ENCODE assay signal across 2 cellular contexts in the genomic region with DNA sequence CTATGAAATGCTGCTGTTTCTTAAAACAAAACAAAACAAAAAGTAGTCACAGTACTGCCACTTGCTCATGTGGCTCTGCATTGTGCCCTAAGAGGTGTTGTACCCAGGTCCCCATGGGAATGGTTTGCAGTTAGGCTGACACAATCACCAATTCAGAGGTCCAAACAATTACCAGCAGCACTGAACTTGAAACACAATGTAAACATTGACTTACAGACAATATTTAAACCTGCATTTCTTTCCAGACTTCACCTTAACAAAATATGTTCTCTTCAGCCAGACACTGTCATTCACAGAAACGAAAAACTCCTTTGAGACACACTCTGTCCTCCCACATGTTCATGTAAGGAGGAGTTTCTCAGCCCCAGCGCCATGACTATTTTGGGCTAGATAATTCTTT.
TF ChIP-seq lines count a peak whose summit lies in the region.

No MANE protein-coding gene starts in this region.

TF ChIP-seq in GM23338, 12 proteins besides CTCF, POLR2A, EP300 and RAD21:
- TF ChIP-seq REST (IDR thresholded peaks at IDR 0.05; ENCODE audit: unreplicated experiment) = no peak
- TF ChIP-seq NANOG (IDR thresholded peaks at IDR 0.05; ENCODE audit: borderline replicate concordance) = no peak

TF ChIP-seq in HepG2, 621 proteins besides CTCF, POLR2A, EP300 and RAD21 (continues in another document):
- no peak for TF ChIP-seq SOX13 (IDR thresholded peaks at IDR 0.05)
- peak in 1 of 2 experiments; percentile 87; a peak in 2 of 4 replicates for TF ChIP-seq SOX13 (CRISPR knock-in tag; conservative IDR thresholded peaks at IDR 0.05 in 1 of 2, IDR thresholded peaks at IDR 0.05 in 1 of 2)
- peak; percentile 39; the same call in 1 of the 2 replicates for TF ChIP-seq RARA (CRISPR knock-in tag; IDR thresholded peaks at IDR 0.05)
- TF ChIP-seq, protein P1, sequence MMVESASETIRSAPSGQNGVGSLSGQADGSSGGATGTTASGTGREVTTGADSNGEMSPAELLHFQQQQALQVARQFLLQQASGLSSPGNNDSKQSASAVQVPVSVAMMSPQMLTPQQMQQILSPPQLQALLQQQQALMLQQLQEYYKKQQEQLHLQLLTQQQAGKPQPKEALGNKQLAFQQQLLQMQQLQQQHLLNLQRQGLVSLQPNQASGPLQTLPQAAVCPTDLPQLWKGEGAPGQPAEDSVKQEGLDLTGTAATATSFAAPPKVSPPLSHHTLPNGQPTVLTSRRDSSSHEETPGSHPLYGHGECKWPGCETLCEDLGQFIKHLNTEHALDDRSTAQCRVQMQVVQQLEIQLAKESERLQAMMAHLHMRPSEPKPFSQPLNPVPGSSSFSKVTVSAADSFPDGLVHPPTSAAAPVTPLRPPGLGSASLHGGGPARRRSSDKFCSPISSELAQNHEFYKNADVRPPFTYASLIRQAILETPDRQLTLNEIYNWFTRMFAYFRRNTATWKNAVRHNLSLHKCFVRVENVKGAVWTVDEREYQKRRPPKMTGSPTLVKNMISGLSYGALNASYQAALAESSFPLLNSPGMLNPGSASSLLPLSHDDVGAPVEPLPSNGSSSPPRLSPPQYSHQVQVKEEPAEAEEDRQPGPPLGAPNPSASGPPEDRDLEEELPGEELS (CRISPR knock-in tag; IDR thresholded peaks at IDR 0.05) = peak; percentile 35; the same call in 1 of the 2 replicates
- peak; percentile 52; the same call in 1 of the 2 replicates for TF ChIP-seq CEBPG (CRISPR knock-in tag; IDR thresholded peaks at IDR 0.05)
- TF ChIP-seq ZNF572 (CRISPR knock-in tag; IDR thresholded peaks at IDR 0.05) = no peak
- no peak for TF ChIP-seq HCFC1 (IDR thresholded peaks at IDR 0.05; ENCODE audit: low read depth, low read length)
- TF ChIP-seq THRA (CRISPR knock-in tag; IDR thresholded peaks at IDR 0.05; ENCODE audit: borderline replicate concordance) = no peak
- 0 out of 2 replicates have a peak, but pooled peaks have one; percentile 33 for TF ChIP-seq PITX1 (CRISPR knock-in tag; IDR thresholded peaks at IDR 0.05)
- no peak for TF ChIP-seq MED13 (CRISPR knock-in tag; IDR thresholded peaks at IDR 0.05)
- peak; percentile 87 for TF ChIP-seq SOX5 (CRISPR knock-in tag; IDR thresholded peaks at IDR 0.05; ENCODE audit: borderline replicate concordance)
- TF ChIP-seq TBL1XR1 (IDR thresholded peaks at IDR 0.05; ENCODE audit: borderline replicate concordance, low read length, partially characterized antibody) = peak; percentile 30
- TF ChIP-seq BCL6 (CRISPR knock-in tag; IDR thresholded peaks at IDR 0.05) = peak; percentile 36; the same call in 1 of the 2 replicates
- no peak for TF ChIP-seq KLF13 (CRISPR knock-in tag; IDR thresholded peaks at IDR 0.05)
- no peak for TF ChIP-seq RELA (CRISPR knock-in tag; IDR thresholded peaks at IDR 0.05)
- no peak for TF ChIP-seq TCF12 (IDR thresholded peaks at IDR 0.05)
- no peak for TF ChIP-seq TCF12 (CRISPR knock-in tag; IDR thresholded peaks at IDR 0.05)
- no peak for TF ChIP-seq MATR3 (CRISPR knock-in tag; IDR thresholded peaks at IDR 0.05)
- TF ChIP-seq POGZ (CRISPR knock-in tag; IDR thresholded peaks at IDR 0.05) = 0 out of 2 replicates have a peak, but pooled peaks have one; percentile 24
- 0 out of 2 replicates have a peak, but pooled peaks have one; percentile 53 for TF ChIP-seq ZNF556 (CRISPR knock-in tag; IDR thresholded peaks at IDR 0.05; ENCODE audit: borderline replicate concordance)
- TF ChIP-seq TRIM24 (CRISPR knock-in tag; IDR thresholded peaks at IDR 0.05) = no peak
- TF ChIP-seq HMG20A (CRISPR knock-in tag; IDR thresholded peaks at IDR 0.05; ENCODE audit: borderline replicate concordance) = 0 out of 2 replicates have a peak, but pooled peaks have one; percentile 29
- no peak for TF ChIP-seq TFDP2 (CRISPR knock-in tag; IDR thresholded peaks at IDR 0.05)
- peak; percentile 80 for TF ChIP-seq FOXA3 (CRISPR knock-in tag; IDR thresholded peaks at IDR 0.05)
- no peak for TF ChIP-seq NFYC (CRISPR knock-in tag; IDR thresholded peaks at IDR 0.05)
- TF ChIP-seq STAT5B (CRISPR knock-in tag; IDR thresholded peaks at IDR 0.05) = no peak
- peak; percentile 55; the same call in 1 of the 2 replicates for TF ChIP-seq ZNF558 (CRISPR knock-in tag; IDR thresholded peaks at IDR 0.05; ENCODE audit: borderline replicate concordance)
- TF ChIP-seq, protein P2, sequence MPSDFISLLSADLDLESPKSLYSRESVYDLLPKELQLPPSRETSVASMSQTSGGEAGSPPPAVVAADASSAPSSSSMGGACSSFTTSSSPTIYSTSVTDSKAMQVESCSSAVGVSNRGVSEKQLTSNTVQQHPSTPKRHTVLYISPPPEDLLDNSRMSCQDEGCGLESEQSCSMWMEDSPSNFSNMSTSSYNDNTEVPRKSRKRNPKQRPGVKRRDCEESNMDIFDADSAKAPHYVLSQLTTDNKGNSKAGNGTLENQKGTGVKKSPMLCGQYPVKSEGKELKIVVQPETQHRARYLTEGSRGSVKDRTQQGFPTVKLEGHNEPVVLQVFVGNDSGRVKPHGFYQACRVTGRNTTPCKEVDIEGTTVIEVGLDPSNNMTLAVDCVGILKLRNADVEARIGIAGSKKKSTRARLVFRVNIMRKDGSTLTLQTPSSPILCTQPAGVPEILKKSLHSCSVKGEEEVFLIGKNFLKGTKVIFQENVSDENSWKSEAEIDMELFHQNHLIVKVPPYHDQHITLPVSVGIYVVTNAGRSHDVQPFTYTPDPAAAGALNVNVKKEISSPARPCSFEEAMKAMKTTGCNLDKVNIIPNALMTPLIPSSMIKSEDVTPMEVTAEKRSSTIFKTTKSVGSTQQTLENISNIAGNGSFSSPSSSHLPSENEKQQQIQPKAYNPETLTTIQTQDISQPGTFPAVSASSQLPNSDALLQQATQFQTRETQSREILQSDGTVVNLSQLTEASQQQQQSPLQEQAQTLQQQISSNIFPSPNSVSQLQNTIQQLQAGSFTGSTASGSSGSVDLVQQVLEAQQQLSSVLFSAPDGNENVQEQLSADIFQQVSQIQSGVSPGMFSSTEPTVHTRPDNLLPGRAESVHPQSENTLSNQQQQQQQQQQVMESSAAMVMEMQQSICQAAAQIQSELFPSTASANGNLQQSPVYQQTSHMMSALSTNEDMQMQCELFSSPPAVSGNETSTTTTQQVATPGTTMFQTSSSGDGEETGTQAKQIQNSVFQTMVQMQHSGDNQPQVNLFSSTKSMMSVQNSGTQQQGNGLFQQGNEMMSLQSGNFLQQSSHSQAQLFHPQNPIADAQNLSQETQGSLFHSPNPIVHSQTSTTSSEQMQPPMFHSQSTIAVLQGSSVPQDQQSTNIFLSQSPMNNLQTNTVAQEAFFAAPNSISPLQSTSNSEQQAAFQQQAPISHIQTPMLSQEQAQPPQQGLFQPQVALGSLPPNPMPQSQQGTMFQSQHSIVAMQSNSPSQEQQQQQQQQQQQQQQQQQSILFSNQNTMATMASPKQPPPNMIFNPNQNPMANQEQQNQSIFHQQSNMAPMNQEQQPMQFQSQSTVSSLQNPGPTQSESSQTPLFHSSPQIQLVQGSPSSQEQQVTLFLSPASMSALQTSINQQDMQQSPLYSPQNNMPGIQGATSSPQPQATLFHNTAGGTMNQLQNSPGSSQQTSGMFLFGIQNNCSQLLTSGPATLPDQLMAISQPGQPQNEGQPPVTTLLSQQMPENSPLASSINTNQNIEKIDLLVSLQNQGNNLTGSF (CRISPR knock-in tag; IDR thresholded peaks at IDR 0.05) = no peak
- TF ChIP-seq ZNF788 (CRISPR knock-in tag; IDR thresholded peaks at IDR 0.05; ENCODE audit: borderline replicate concordance) = no peak
- 0 out of 2 replicates have a peak, but pooled peaks have one; percentile 27 for TF ChIP-seq PHF21A (CRISPR knock-in tag; IDR thresholded peaks at IDR 0.05)
- TF ChIP-seq TBX3 (IDR thresholded peaks at IDR 0.05; ENCODE audit: borderline replicate concordance) = peak; percentile 26; the same call in 1 of the 2 replicates
- TF ChIP-seq FOXJ3 (CRISPR knock-in tag; IDR thresholded peaks at IDR 0.05; ENCODE audit: borderline replicate concordance) = peak; percentile 39; the same call in 1 of the 2 replicates
- no peak for TF ChIP-seq ZNF550 (CRISPR knock-in tag; IDR thresholded peaks at IDR 0.05; ENCODE audit: borderline replicate concordance)
- TF ChIP-seq ZNF629 (CRISPR knock-in tag; conservative IDR thresholded peaks at IDR 0.05) = 0 out of 2 replicates have a peak, but pooled peaks have one; percentile 13
- TF ChIP-seq SKI (IDR thresholded peaks at IDR 0.05; ENCODE audit: partially characterized antibody) = peak; percentile 60
- no peak for TF ChIP-seq GATAD1 (CRISPR knock-in tag; IDR thresholded peaks at IDR 0.05)
- TF ChIP-seq HHEX (CRISPR knock-in tag; IDR thresholded peaks at IDR 0.05) = peak; percentile 35; the same call in 1 of the 2 replicates
- TF ChIP-seq FOXA1 (IDR thresholded peaks at IDR 0.05) = 0 out of 2 replicates have a peak, but pooled peaks have one; percentile 13
- peak; percentile 67 for TF ChIP-seq FOXA1 (CRISPR knock-in tag; IDR thresholded peaks at IDR 0.05)
- TF ChIP-seq U2AF1 (optimal IDR thresholded peaks at IDR 0.05; ENCODE audit: low read depth, low read length) = no peak
- no peak for TF ChIP-seq SMARCE1 (IDR thresholded peaks at IDR 0.05; ENCODE audit: borderline replicate concordance)
- no peak for TF ChIP-seq RCOR2 (CRISPR knock-in tag; IDR thresholded peaks at IDR 0.05)
- TF ChIP-seq NONO (IDR thresholded peaks at IDR 0.05) = no peak
- TF ChIP-seq NONO (CRISPR knock-in tag; conservative IDR thresholded peaks at IDR 0.05) = no peak
- TF ChIP-seq, protein P3, sequence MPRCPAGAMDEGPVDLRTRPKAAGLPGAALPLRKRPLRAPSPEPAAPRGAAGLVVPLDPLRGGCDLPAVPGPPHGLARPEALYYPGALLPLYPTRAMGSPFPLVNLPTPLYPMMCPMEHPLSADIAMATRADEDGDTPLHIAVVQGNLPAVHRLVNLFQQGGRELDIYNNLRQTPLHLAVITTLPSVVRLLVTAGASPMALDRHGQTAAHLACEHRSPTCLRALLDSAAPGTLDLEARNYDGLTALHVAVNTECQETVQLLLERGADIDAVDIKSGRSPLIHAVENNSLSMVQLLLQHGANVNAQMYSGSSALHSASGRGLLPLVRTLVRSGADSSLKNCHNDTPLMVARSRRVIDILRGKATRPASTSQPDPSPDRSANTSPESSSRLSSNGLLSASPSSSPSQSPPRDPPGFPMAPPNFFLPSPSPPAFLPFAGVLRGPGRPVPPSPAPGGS (CRISPR knock-in tag; IDR thresholded peaks at IDR 0.05) = no peak
- no peak for TF ChIP-seq ZNF276 (CRISPR knock-in tag; IDR thresholded peaks at IDR 0.05; ENCODE audit: low read depth)
- no peak for TF ChIP-seq ZNF597 (CRISPR knock-in tag; IDR thresholded peaks at IDR 0.05)
- TF ChIP-seq MEF2D (CRISPR knock-in tag; IDR thresholded peaks at IDR 0.05) = no peak
